ENCODE assay signal across 1 cellular context in the genomic region with DNA sequence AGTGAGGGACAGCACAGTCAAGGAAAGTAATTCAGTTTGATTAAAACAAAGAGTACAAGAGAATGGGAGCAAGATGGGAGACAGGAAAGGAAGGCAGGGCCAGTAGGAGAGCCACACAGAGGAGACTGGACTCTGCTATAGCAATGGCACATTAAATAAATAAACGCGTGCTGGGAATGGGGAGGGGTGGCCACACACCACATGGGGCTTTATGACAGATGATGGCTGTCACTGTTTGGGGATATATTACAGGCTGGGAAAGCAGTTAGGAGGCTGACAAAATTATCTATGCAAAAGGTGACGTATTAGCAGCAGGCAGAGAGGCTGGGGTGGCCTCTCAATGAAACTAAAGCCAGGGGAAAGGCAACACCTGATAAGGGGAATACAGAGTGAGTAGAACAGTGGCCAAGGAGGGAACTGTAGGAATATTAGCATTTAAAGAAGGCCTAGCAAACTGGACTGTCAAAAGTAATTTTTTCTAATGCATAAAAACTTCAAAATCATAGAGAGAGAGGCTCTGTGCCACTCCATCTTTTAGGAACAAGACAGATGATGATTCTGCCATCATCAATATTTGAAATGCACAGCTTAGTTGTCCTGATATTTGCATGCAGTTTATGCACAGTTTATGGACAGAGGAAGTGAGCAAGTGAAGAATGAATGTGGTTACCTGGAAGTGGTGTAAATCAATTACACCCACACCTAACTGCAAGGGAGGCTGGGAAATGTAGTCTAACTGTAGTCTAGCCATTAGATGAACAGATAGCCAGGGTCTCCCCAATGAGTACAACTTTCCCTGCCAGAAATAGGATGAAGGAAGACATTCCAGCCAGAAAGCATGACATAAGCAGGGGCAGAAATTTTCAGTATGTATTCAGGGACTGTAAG.
TF ChIP-seq lines count a peak whose summit lies in the region.

No MANE protein-coding gene starts in this region.

TF ChIP-seq in GM12878, 131 proteins besides CTCF, POLR2A, EP300 and RAD21 (continued from another document):
- TF ChIP-seq, protein P1, sequence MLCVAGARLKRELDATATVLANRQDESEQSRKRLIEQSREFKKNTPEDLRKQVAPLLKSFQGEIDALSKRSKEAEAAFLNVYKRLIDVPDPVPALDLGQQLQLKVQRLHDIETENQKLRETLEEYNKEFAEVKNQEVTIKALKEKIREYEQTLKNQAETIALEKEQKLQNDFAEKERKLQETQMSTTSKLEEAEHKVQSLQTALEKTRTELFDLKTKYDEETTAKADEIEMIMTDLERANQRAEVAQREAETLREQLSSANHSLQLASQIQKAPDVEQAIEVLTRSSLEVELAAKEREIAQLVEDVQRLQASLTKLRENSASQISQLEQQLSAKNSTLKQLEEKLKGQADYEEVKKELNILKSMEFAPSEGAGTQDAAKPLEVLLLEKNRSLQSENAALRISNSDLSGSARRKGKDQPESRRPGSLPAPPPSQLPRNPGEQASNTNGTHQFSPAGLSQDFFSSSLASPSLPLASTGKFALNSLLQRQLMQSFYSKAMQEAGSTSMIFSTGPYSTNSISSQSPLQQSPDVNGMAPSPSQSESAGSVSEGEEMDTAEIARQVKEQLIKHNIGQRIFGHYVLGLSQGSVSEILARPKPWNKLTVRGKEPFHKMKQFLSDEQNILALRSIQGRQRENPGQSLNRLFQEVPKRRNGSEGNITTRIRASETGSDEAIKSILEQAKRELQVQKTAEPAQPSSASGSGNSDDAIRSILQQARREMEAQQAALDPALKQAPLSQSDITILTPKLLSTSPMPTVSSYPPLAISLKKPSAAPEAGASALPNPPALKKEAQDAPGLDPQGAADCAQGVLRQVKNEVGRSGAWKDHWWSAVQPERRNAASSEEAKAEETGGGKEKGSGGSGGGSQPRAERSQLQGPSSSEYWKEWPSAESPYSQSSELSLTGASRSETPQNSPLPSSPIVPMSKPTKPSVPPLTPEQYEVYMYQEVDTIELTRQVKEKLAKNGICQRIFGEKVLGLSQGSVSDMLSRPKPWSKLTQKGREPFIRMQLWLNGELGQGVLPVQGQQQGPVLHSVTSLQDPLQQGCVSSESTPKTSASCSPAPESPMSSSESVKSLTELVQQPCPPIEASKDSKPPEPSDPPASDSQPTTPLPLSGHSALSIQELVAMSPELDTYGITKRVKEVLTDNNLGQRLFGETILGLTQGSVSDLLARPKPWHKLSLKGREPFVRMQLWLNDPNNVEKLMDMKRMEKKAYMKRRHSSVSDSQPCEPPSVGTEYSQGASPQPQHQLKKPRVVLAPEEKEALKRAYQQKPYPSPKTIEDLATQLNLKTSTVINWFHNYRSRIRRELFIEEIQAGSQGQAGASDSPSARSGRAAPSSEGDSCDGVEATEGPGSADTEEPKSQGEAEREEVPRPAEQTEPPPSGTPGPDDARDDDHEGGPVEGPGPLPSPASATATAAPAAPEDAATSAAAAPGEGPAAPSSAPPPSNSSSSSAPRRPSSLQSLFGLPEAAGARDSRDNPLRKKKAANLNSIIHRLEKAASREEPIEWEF (IDR thresholded peaks at IDR 0.05; ENCODE audit: insufficient replicate concordance, low read depth, low read length) = no peak
- TF ChIP-seq RBBP5 (conservative IDR thresholded peaks at IDR 0.05) (no peak), SPI1 (IDR thresholded peaks at IDR 0.05; ENCODE audit: borderline replicate concordance, insufficient read depth, low read depth, low read length) (peak; percentile 61; the same call in 1 of the 2 replicates), GABPA (IDR thresholded peaks at IDR 0.05; ENCODE audit: low read depth) (peak; percentile 69; the same call in 1 of the 2 replicates), ZNF622 (IDR thresholded peaks at IDR 0.05) (no peak), NR2C1 (IDR thresholded peaks at IDR 0.05) (peak; percentile 35), CHD2 (IDR thresholded peaks at IDR 0.05; ENCODE audit: borderline replicate concordance, low read depth, low read length) (no peak), RELA (IDR thresholded peaks at IDR 0.05; ENCODE audit: borderline replicate concordance, partially characterized antibody) (no peak), RUNX3 (IDR thresholded peaks at IDR 0.05; ENCODE audit: low read length) (peak; percentile 72), SIX5 (IDR thresholded peaks at IDR 0.05; ENCODE audit: low read depth, low read length, severe bottlenecking) (peak; percentile 64), KLF5 (IDR thresholded peaks at IDR 0.05; ENCODE audit: partially characterized antibody) (no peak), ESRRA (IDR thresholded peaks at IDR 0.05; ENCODE audit: low read length) (no peak), SMC3 (IDR thresholded peaks at IDR 0.05; ENCODE audit: borderline replicate concordance, low read length) (no peak), FOXK2 (IDR thresholded peaks at IDR 0.05) (no peak), EGR1 (IDR thresholded peaks at IDR 0.05; ENCODE audit: borderline replicate concordance in 1 of 2, low read depth in 2 of 2, low read length in 2 of 2) (no peak), MTA2 (IDR thresholded peaks at IDR 0.05; ENCODE audit: low read depth) (no peak), DPF2 (IDR thresholded peaks at IDR 0.05) (no peak), SIN3A (IDR thresholded peaks at IDR 0.05; ENCODE audit: low read depth, low read length) (no peak), SREBF1 (IDR thresholded peaks at IDR 0.05; ENCODE audit: low read length) (no peak), CHD1 (IDR thresholded peaks at IDR 0.05; ENCODE audit: low read depth, low read length) (no peak), HCFC1 (IDR thresholded peaks at IDR 0.05; ENCODE audit: low read length) (peak; percentile 64; the same call in 1 of the 2 replicates)
- TF ChIP-seq, protein P2, sequence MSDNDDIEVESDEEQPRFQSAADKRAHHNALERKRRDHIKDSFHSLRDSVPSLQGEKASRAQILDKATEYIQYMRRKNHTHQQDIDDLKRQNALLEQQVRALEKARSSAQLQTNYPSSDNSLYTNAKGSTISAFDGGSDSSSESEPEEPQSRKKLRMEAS (IDR thresholded peaks at IDR 0.05; ENCODE audit: low read depth, low read length) = no peak
- TF ChIP-seq, protein P3, sequence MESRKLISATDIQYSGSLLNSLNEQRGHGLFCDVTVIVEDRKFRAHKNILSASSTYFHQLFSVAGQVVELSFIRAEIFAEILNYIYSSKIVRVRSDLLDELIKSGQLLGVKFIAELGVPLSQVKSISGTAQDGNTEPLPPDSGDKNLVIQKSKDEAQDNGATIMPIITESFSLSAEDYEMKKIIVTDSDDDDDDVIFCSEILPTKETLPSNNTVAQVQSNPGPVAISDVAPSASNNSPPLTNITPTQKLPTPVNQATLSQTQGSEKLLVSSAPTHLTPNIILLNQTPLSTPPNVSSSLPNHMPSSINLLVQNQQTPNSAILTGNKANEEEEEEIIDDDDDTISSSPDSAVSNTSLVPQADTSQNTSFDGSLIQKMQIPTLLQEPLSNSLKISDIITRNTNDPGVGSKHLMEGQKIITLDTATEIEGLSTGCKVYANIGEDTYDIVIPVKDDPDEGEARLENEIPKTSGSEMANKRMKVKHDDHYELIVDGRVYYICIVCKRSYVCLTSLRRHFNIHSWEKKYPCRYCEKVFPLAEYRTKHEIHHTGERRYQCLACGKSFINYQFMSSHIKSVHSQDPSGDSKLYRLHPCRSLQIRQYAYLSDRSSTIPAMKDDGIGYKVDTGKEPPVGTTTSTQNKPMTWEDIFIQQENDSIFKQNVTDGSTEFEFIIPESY (IDR thresholded peaks at IDR 0.05) = no peak
- TF ChIP-seq, protein P4, sequence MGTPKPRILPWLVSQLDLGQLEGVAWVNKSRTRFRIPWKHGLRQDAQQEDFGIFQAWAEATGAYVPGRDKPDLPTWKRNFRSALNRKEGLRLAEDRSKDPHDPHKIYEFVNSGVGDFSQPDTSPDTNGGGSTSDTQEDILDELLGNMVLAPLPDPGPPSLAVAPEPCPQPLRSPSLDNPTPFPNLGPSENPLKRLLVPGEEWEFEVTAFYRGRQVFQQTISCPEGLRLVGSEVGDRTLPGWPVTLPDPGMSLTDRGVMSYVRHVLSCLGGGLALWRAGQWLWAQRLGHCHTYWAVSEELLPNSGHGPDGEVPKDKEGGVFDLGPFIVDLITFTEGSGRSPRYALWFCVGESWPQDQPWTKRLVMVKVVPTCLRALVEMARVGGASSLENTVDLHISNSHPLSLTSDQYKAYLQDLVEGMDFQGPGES (IDR thresholded peaks at IDR 0.05) = no peak
- TF ChIP-seq, protein P5, sequence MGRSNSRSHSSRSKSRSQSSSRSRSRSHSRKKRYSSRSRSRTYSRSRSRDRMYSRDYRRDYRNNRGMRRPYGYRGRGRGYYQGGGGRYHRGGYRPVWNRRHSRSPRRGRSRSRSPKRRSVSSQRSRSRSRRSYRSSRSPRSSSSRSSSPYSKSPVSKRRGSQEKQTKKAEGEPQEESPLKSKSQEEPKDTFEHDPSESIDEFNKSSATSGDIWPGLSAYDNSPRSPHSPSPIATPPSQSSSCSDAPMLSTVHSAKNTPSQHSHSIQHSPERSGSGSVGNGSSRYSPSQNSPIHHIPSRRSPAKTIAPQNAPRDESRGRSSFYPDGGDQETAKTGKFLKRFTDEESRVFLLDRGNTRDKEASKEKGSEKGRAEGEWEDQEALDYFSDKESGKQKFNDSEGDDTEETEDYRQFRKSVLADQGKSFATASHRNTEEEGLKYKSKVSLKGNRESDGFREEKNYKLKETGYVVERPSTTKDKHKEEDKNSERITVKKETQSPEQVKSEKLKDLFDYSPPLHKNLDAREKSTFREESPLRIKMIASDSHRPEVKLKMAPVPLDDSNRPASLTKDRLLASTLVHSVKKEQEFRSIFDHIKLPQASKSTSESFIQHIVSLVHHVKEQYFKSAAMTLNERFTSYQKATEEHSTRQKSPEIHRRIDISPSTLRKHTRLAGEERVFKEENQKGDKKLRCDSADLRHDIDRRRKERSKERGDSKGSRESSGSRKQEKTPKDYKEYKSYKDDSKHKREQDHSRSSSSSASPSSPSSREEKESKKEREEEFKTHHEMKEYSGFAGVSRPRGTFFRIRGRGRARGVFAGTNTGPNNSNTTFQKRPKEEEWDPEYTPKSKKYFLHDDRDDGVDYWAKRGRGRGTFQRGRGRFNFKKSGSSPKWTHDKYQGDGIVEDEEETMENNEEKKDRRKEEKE (IDR thresholded peaks at IDR 0.05) = no peak
- TF ChIP-seq, protein P6, sequence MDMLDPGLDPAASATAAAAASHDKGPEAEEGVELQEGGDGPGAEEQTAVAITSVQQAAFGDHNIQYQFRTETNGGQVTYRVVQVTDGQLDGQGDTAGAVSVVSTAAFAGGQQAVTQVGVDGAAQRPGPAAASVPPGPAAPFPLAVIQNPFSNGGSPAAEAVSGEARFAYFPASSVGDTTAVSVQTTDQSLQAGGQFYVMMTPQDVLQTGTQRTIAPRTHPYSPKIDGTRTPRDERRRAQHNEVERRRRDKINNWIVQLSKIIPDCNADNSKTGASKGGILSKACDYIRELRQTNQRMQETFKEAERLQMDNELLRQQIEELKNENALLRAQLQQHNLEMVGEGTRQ (IDR thresholded peaks at IDR 0.05; ENCODE audit: borderline replicate concordance, low read depth, low read length) = no peak
